In the genomic region with DNA sequence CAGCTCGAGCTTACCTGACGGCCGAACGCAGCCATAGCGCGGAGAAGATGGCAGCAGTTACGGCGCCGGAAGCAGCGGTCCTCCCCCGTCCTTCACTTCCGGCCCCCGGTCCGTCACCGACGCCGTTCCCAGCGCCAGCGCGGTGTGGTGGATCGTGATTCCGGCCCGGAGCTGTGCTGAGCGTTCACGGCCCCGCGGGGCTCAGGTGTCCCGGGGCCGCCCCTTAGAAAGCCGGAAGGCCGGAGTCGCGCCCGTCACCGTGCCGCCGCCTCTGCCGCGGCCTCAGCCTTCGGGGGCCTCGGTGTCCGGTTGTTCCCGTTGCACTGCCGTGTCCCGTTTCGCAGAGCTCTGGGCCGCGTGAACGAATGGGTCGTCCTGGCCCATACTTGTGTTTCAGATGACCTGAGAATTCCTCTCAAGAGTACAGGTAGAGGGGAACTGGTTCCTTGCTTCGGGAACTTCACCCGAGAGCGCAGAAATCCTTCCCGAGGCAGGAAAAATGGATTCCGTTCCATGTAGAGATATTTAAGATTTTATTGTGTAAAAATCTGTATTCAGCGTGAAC, we compare ENCODE assay signal across 8 cellular contexts. TPM values are rescaled to one million over a fixed set of nuclear protein-coding genes. Genes with fewer than 3 reads are reported as not detected.
DNase-seq lines count a peak whose midpoint lies in the region; FAIRE-seq and TF ChIP-seq lines count a peak whose summit lies in the region.

A gene with protein sequence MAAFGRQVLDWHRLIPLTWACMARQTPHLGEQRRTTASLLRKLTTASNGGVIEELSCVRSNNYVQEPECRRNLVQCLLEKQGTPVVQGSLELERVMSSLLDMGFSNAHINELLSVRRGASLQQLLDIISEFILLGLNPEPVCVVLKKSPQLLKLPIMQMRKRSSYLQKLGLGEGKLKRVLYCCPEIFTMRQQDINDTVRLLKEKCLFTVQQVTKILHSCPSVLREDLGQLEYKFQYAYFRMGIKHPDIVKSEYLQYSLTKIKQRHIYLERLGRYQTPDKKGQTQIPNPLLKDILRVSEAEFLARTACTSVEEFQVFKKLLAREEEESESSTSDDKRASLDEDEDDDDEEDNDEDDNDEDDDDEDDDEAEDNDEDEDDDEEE (minus strand): TSS at position 49 of the 565 bp plus-strand sequence. CDS start 14 bp downstream, at position 35.

- no peak within 1 kb of the TSS for H2BK15ac ChIP-seq in neuronal stem cell (ENCODE audit: low read length)

- H3K27me3 ChIP-seq in H7 (ENCODE audit: control insufficient read depth, insufficient read depth, low read length) (no peaks in the 10 kb centered on the region), MG63 (no peaks in the 10 kb centered on the region), neuronal stem cell (ENCODE audit: control insufficient read depth in 3 of 3, insufficient read depth in 3 of 3, low read depth in 1 of 3, low read length in 3 of 3) (no peaks in the 10 kb centered on the region)

- peak within 1 kb of the TSS; percentile 31 for H2BK5ac ChIP-seq in neuronal stem cell (ENCODE audit: low read length)

- no peak within 1 kb of the TSS for H3K14ac ChIP-seq in neuronal stem cell (ENCODE audit: low read length)

- H2BK12ac ChIP-seq in neuronal stem cell (ENCODE audit: low read length): no peak within 1 kb of the TSS

- peak within 1 kb of the TSS; percentile 96 for H2AFZ ChIP-seq in neuronal stem cell (ENCODE audit: low read length)

- peak within 1 kb of the TSS; percentile 44 for H3K27ac ChIP-seq in neuronal stem cell (replicated peaks; ENCODE audit: low read length)

- no CpG with 5 or more reads among the region's 56 CpGs for WGBS in neuronal stem cell (ENCODE audit: extremely low coverage in 2 of 2, insufficient read length in 2 of 2, insufficient replicate concordance in 1 of 2), 2 donors

- TF ChIP-seq CTCF in subcutaneous adipose tissue (IDR thresholded peaks at IDR 0.05; ENCODE audit: low read depth): no peak

- DNase-seq in G401 (ENCODE audit: low spot score) (peak; percentile 87), H7 (peak; percentile 95), MG63 (peak; percentile 83), SK-N-DZ (ENCODE audit: low spot score) (peak; percentile 83), frontal cortex (ENCODE audit: low spot score in 2 of 2) (peak; percentile 83 to 84), neuronal stem cell (ENCODE audit: low spot score) (peak; percentile 83)
- peak; percentile 93 for DNase-seq in activated naive CD4-positive, alpha-beta T cell treated with anti-CD3 and anti-CD28 coated beads for 36 hours

- peak within 1 kb of the TSS; percentile 98 for H3K9ac ChIP-seq in neuronal stem cell (ENCODE audit: low read depth, low read length, poor library complexity)

- intact Hi-C loops in activated naive CD4-positive, alpha-beta T cell treated with anti-CD3 and anti-CD28 coated beads for 36 hours (cut with micrococcal nuclease): loop anchor here (1.0 to 5.0 kb wide), 8 partner anchors 24 to 740 kb away; partner anchors contain the start of genes ATG4B, DUSP28, HDLBP and ING5

- in situ Hi-C loops in G401 (cut with HindIII; ENCODE audit: low sequenced_read_pairs): no loop called here

- H3K9me3 ChIP-seq in MG63: no peaks in the 10 kb centered on the region
- H3K9me3 ChIP-seq in neuronal stem cell (replicated peaks in 1 of 2; ENCODE audit: control insufficient read depth in 2 of 2, insufficient read depth in 1 of 2, low read depth in 1 of 2, low read length in 2 of 2): no peaks in the 10 kb centered on the region

- peaks cover 62% of the 10 kb centered on the region for H3K4me1 Mint-ChIP-seq in activated naive CD4-positive, alpha-beta T cell treated with anti-CD3 and anti-CD28 coated beads for 36 hours (ENCODE audit: low read depth)

- no peak for FAIRE-seq in frontal cortex (lab: Jason Lieb, UNC)

- H3K23ac ChIP-seq in neuronal stem cell (ENCODE audit: low read depth, low read length, poor library complexity): peak within 1 kb of the TSS; percentile 96

- H3K36me3 Mint-ChIP-seq in activated naive CD4-positive, alpha-beta T cell treated with anti-CD3 and anti-CD28 coated beads for 36 hours (ENCODE audit: low read depth): peaks cover 18% of the 10 kb centered on the region

- peaks cover 9% of the 10 kb centered on the region for H3K79me1 ChIP-seq in neuronal stem cell (ENCODE audit: low read depth, low read length)

- peak within 1 kb of the TSS; percentile 99 for H3K27ac Mint-ChIP-seq in activated naive CD4-positive, alpha-beta T cell treated with anti-CD3 and anti-CD28 coated beads for 36 hours

- H2AK5ac ChIP-seq in neuronal stem cell (ENCODE audit: low read depth, low read length): peak within 1 kb of the TSS; percentile 6

- H4K91ac ChIP-seq in neuronal stem cell (ENCODE audit: low read depth, low read length, poor library complexity): no peak within 1 kb of the TSS

- H3K4me2 ChIP-seq in neuronal stem cell (ENCODE audit: insufficient read depth, low read length, poor library complexity, severe bottlenecking): peak within 1 kb of the TSS; percentile 81

- no peaks in the 10 kb centered on the region for H3K27me3 Mint-ChIP-seq in activated naive CD4-positive, alpha-beta T cell treated with anti-CD3 and anti-CD28 coated beads for 36 hours (ENCODE audit: low read depth)

- H3K9me3 Mint-ChIP-seq in activated naive CD4-positive, alpha-beta T cell treated with anti-CD3 and anti-CD28 coated beads for 36 hours: no peaks in the 10 kb centered on the region

- H3K36me3 ChIP-seq in H7 (replicated peaks; ENCODE audit: control insufficient read depth, insufficient read depth, low read length) (peaks cover 8% of the 10 kb centered on the region), MG63 (peaks cover 28% of the 10 kb centered on the region), neuronal stem cell (replicated peaks in 1 of 2; ENCODE audit: control insufficient read depth in 2 of 2, insufficient read depth in 2 of 2, low read length in 2 of 2) (peaks cover 7 to 57% of the 10 kb centered on the region in 2 donors)

- H4K8ac ChIP-seq in neuronal stem cell (ENCODE audit: low read depth, low read length): no peak within 1 kb of the TSS

- peaks cover 4 to 10% of the 10 kb centered on the region in 2 donors for H3K4me1 ChIP-seq in neuronal stem cell (ENCODE audit: control insufficient read depth in 2 of 2, insufficient read depth in 1 of 2, low read depth in 1 of 2, low read length in 2 of 2)

- H3K4me3 ChIP-seq in H7 (ENCODE audit: insufficient read depth, low read depth, low read length) (peak within 1 kb of the TSS; percentile 60), MG63 (peak within 1 kb of the TSS; percentile 74), neuronal stem cell (ENCODE audit: low read length in 2 of 2) (peak within 1 kb of the TSS; percentile 81 to 98)

- H2BK120ac ChIP-seq in neuronal stem cell (ENCODE audit: low read depth, low read length): no peak within 1 kb of the TSS

- CTCF ChIA-PET in activated naive CD4-positive, alpha-beta T cell treated with anti-CD3 and anti-CD28 coated beads for 36 hours (lab: Charles Lee): interaction anchor here (0.6 kb wide), 1 partner anchor 12 kb away, joined by 3 read pairs; no protein-coding TSS in a partner anchor

- peak within 1 kb of the TSS; percentile 97 for H3K4me3 Mint-ChIP-seq in activated naive CD4-positive, alpha-beta T cell treated with anti-CD3 and anti-CD28 coated beads for 36 hours

- no peak within 1 kb of the TSS for H3K4ac ChIP-seq in neuronal stem cell (ENCODE audit: low read length)

- peak within 1 kb of the TSS; percentile 95 for H3K18ac ChIP-seq in neuronal stem cell (ENCODE audit: low read length)

RNA-seq across cellular contexts. Expression of the gene that starts here (rescaled TPM):
- 17.5 and 24.9 TPM in 2 replicates for total RNA-seq in G401 (2014; rRNA removed; shearing (Covaris generic))
- total RNA-seq in H7 (2014; rRNA removed; shearing (Covaris generic)): 30.3 and 32.4 TPM in 2 replicates
- total RNA-seq in MG63 (2014; rRNA removed; shearing (Covaris generic); ENCODE audit: low replicate concordance): 18.9 and 33.2 TPM in 2 replicates
- 63.4 and 67.8 TPM in 2 replicates for polyA plus RNA-seq in SK-N-DZ (2014; cell fraction: cytosol; rRNA removed)
- polyA plus RNA-seq in SK-N-DZ (2014; cell fraction: nucleus; rRNA removed): 146 and 220 TPM in 2 replicates
- 10 to 100 TPM; 35.0 to 38.6 TPM for total RNA-seq in activated naive CD4-positive, alpha-beta T cell treated with anti-CD3 and anti-CD28 coated beads for 36 hours
- total RNA-seq in frontal cortex (32.6 TPM), subcutaneous adipose tissue (10 to 100 TPM; 31.6 to 45.2 (median 38.4) TPM)
- 19.9 TPM for polyA plus RNA-seq in neuronal stem cell (2013, experiment 1 of 2)
- 20.1 TPM for polyA plus RNA-seq in neuronal stem cell (2013, experiment 2 of 2)

Comparison
In these comparisons a context has a peak if more than half of its experiments do, and no peak if none do; other contexts are left out.
1. Peak in every context shown above with its lines: DNase-seq, H3K4me3 ChIP-seq and H3K27ac ChIP-seq.